8 cellular contexts compared by ENCODE assay signal in genomic region chr6:4155848-4156466, GRCh38. TPM values are rescaled to one million over a fixed set of nuclear protein-coding genes. Genes with fewer than 3 reads are reported as not detected.
DNase-seq lines count a peak whose midpoint lies in the region; ATAC-seq and TF ChIP-seq lines count a peak whose summit lies in the region.

No MANE protein-coding gene starts in this region.

- H3K4me3 ChIP-seq in CD8-positive, alpha-beta T cell (ENCODE audit: low read depth, low read length), result no peak overlapping the region
- no peak overlapping the region for H3K4me3 ChIP-seq in Peyer's patch

- H3K36me3 Mint-ChIP-seq in CD8-positive, alpha-beta T cell, result no peaks in the 10 kb centered on the region
- peaks cover 2% of the 10 kb centered on the region for H3K36me3 Mint-ChIP-seq in neural crest cell (ENCODE audit: low read depth)

- H3K27me3 ChIP-seq in CD8-positive, alpha-beta T cell (ENCODE audit: insufficient read depth, low read length), result no peaks in the 10 kb centered on the region
- no peaks in the 10 kb centered on the region for H3K27me3 ChIP-seq in Peyer's patch

- CTCF ChIA-PET in CD8-positive, alpha-beta T cell (lab: Charles Lee), result interaction anchor here (0.6 to 8.4 kb wide), 31 partner anchors 8 to 432 kb away, joined by 3 to 64 read pairs (median 4); partner anchors contain the start of genes ECI2 and FAM50B

- H3K9me3 ChIP-seq in CD8-positive, alpha-beta T cell (ENCODE audit: low read length), result no peaks in the 10 kb centered on the region
- no peaks in the 10 kb centered on the region for H3K9me3 ChIP-seq in Peyer's patch

- POLR2A ChIA-PET in CD8-positive, alpha-beta T cell (lab: Charles Lee), result interaction anchor here (1.8 kb wide), 1 partner anchor 137 kb away, joined by 4 read pairs; no protein-coding TSS in a partner anchor

- no peak overlapping the region for H3K27ac Mint-ChIP-seq in CD8-positive, alpha-beta T cell
- no peak overlapping the region for H3K27ac Mint-ChIP-seq in neural crest cell (ENCODE audit: unreplicated experiment)

- H3K9me3 Mint-ChIP-seq in CD8-positive, alpha-beta T cell, result no peaks in the 10 kb centered on the region
- H3K9me3 Mint-ChIP-seq in neural crest cell, result no peaks in the 10 kb centered on the region

- peaks cover 4% of the 10 kb centered on the region for H3K27me3 Mint-ChIP-seq in CD8-positive, alpha-beta T cell (ENCODE audit: low read depth)
- no peaks in the 10 kb centered on the region for H3K27me3 Mint-ChIP-seq in neural crest cell (ENCODE audit: low read depth)

- peak; percentile 53 to 83 (median 76) for DNase-seq in CD8-positive, alpha-beta T cell
- DNase-seq in Peyer's patch, result peak in 2 of 3 donors; percentile 77 to 89
- DNase-seq in activated T-cell treated with anti-CD3 and anti-CD28 coated beads, Interleukin-2, amount 50 U/mL, for 1 hour, result peak; percentile 58
- peak; percentile 69 for DNase-seq in fibroblast of gingiva (ENCODE audit: low read depth)
- peak; percentile 84 for DNase-seq in neural crest cell (ENCODE audit: low read depth, low spot score)
- DNase-seq in stimulated activated naive CD4-positive, alpha-beta T cell treated with Interleukin-2 at 50 U/mL for 16 hours (lab: John Stamatoyannopoulos, UW), result peak; percentile 68

- no peaks in the 10 kb centered on the region for H3K4me1 ChIP-seq in CD8-positive, alpha-beta T cell (ENCODE audit: insufficient read depth, low read length)
- H3K4me1 ChIP-seq in Peyer's patch, result no peaks in the 10 kb centered on the region

- H3K27ac ChIP-seq in CD8-positive, alpha-beta T cell (ENCODE audit: low read depth, low read length), result no peak overlapping the region
- no peak overlapping the region for H3K27ac ChIP-seq in Peyer's patch

- intact Hi-C loops in CD8-positive, alpha-beta T cell (cut with DNase I, micrococcal nuclease), result loop anchor here (1.0 to 5.0 kb wide), 8 partner anchors 17 to 877 kb away; no protein-coding TSS in a partner anchor

- ATAC-seq in CD8-positive, alpha-beta T cell, result peak; percentile 99
- ATAC-seq in GM21390 (IDR thresholded peaks at IDR 0.05; ENCODE audit: unreplicated experiment), result peak; percentile 88

- TF ChIP-seq CTCF in CD8-positive, alpha-beta T cell (IDR thresholded peaks at IDR 0.05), result peak; percentile 92
- TF ChIP-seq CTCF in LNCAP (IDR thresholded peaks at IDR 0.05) (peak; percentile 73), Peyer's patch (IDR thresholded peaks at IDR 0.05) (peak; percentile 74 to 87 (median 86)), neural crest cell (conservative IDR thresholded peaks at IDR 0.05) (peak; percentile 86)

- no peaks in the 10 kb centered on the region for H3K36me3 ChIP-seq in CD8-positive, alpha-beta T cell (ENCODE audit: insufficient read depth, low read length)
- H3K36me3 ChIP-seq in Peyer's patch, result no peaks in the 10 kb centered on the region

- H3K4me3 Mint-ChIP-seq in CD8-positive, alpha-beta T cell, result no peak overlapping the region
- no peak overlapping the region for H3K4me3 Mint-ChIP-seq in neural crest cell

- peaks cover 3% of the 10 kb centered on the region for H3K4me1 Mint-ChIP-seq in CD8-positive, alpha-beta T cell (ENCODE audit: low read depth)
- peaks cover 5% of the 10 kb centered on the region for H3K4me1 Mint-ChIP-seq in neural crest cell

- TF ChIP-seq POLR2A in Peyer's patch (IDR thresholded peaks at IDR 0.05), result no peak

RNA-seq across cellular contexts. Expression of gene ECI2, which starts 20.6 kb away (rescaled TPM):
- 10 to 100 TPM; 25.1 to 27.2 TPM for total RNA-seq in CD8-positive, alpha-beta T cell
- 10 to 100 TPM; 23.9 to 87.9 (median 50.7) TPM for total RNA-seq in Peyer's patch
- total RNA-seq in neural crest cell, result 52.7 and 59.7 TPM in 2 replicates
